ENCODE assay signal across 1 cellular context in genomic region chr7:51318886-51319579, GRCh38.
TF ChIP-seq lines count a peak whose summit lies in the region.

No MANE protein-coding gene starts in this region.

TF ChIP-seq in H1, 55 proteins besides CTCF, POLR2A, EP300 and RAD21:
- TF ChIP-seq BACH1 (IDR thresholded peaks at IDR 0.05; ENCODE audit: low read length) = no peak
TF ChIP-seq in H1: peak in this region for 0.
